In genomic region chr6:144978208-144978607, GRCh38 we compare ENCODE assay signal across 21 cellular contexts.
"Had no signal": no experiment of that assay in that cellular context is flagged by ENCODE, and none has a peak within 500 bp of the region (broad histone marks: within the 10 kb centered on the region; RNA-seq: fewer than 3 reads in every experiment).

No MANE protein-coding gene starts in this region.

- H3K9me3 ChIP-seq: MG63, SJSA1 had no signal

- H3K27ac ChIP-seq: HL-60, SJSA1, SK-N-MC had no signal

- H3K36me3 ChIP-seq: MG63, SJSA1 had no signal

- DNase-seq: Karpas-422, KBM-7, MG63, NCI-H1092, NCI-H1105 treated with DMSO at 0.1 percent for 48 hours, NCI-H1417 treated with DMSO at 0.1 percent for 48 hours, NCI-H146, NCI-H1694 treated with DMSO at 0.1 percent for 48 hours, NCI-H1930, NCI-H2081, NCI-H2171 treated with DMSO at 0.1 percent for 48 hours, NCI-H446 treated with DMSO at 0.1 percent for 48 hours, NCI-H510A treated with DMSO at 0.1 percent for 48 hours, NCI-H526 treated with DMSO at 0.1 percent for 48 hours, NCI-H774, Right ventricle myocardium superior, RPMI8226, SIG-M5 had no signal

- H3K27me3 ChIP-seq: MG63, SJSA1 had no signal

- H3K4me3 ChIP-seq: MG63, SJSA1, SK-N-MC had no signal
